ENCODE assay signal across 2 cellular contexts in the genomic region with DNA sequence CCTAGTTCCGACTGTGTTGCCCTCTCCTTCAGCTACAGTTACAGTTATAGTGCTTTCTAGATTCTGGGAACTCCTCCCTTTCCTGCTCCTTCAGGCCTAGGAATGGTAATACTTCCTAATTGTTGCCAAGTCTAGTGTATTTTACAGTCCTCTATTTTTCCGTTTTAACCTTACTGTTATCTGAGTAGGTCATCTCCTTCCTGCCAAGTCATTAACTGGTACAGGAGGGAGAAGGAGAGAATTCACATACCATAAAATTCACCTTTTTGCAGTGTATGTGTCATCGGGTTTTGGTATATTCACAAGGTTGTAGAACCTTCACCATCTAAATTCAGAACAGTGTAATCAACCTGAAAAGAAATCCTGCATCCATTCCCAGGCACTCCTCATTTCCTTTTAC.
TF ChIP-seq lines count a peak whose summit lies in the region.

No MANE protein-coding gene starts in this region.

TF ChIP-seq in GM12891, 5 proteins besides CTCF, POLR2A, EP300 and RAD21:
- no peak for TF ChIP-seq SPI1 (IDR thresholded peaks at IDR 0.05; ENCODE audit: low read depth, low read length)
- TF ChIP-seq POLR2AphosphoS5 (IDR thresholded peaks at IDR 0.05; ENCODE audit: low read depth, low read length), result no peak
- no peak for TF ChIP-seq POU2F2 (IDR thresholded peaks at IDR 0.05; ENCODE audit: low read depth, low read length)
- no peak for TF ChIP-seq PAX5 (IDR thresholded peaks at IDR 0.05; ENCODE audit: insufficient read depth, low read length, severe bottlenecking)
- no peak for TF ChIP-seq TAF1 (IDR thresholded peaks at IDR 0.05; ENCODE audit: low read depth, low read length)

TF ChIP-seq in H1, 55 proteins besides CTCF, POLR2A, EP300 and RAD21:
- TF ChIP-seq KDM5A (IDR thresholded peaks at IDR 0.05; ENCODE audit: low read length) (no peak), CTBP2 (IDR thresholded peaks at IDR 0.05; ENCODE audit: borderline replicate concordance, insufficient read depth, insufficient read length, low read length) (no peak), BCL11A (IDR thresholded peaks at IDR 0.05; ENCODE audit: low read depth in 2 of 2, low read length in 2 of 2) (no peak)
